ENCODE assay signal across 9 cellular contexts in genomic region chr12:120229583-120230325, GRCh38. TPM values are rescaled to one million over a fixed set of nuclear protein-coding genes. Genes with fewer than 3 reads are reported as not detected.
DNase-seq lines count a peak whose midpoint lies in the region; ATAC-seq, FAIRE-seq and TF ChIP-seq lines count a peak whose summit lies in the region.
"Had no signal": no experiment of that assay in that cellular context is flagged by ENCODE, and none has a peak within 500 bp of the region (broad histone marks: within the 10 kb centered on the region; RNA-seq: fewer than 3 reads in every experiment).

No MANE protein-coding gene starts in this region.

- H3K36me3 ChIP-seq in mucosa of rectum (ENCODE audit: control insufficient read depth in 2 of 2, insufficient read depth in 2 of 2, low read length in 2 of 2), result no peaks in the 10 kb centered on the region

- ATAC-seq in GM19452 (IDR thresholded peaks at IDR 0.05; ENCODE audit: unreplicated experiment) (no peak), HG03139 (IDR thresholded peaks at IDR 0.05; ENCODE audit: unreplicated experiment) (no peak)

- no peak for FAIRE-seq in GM19239 (lab: Jason Lieb, UNC)
- FAIRE-seq: GM18507 had no signal

- peak overlapping the region; percentile 78 to 81 for H3K27ac ChIP-seq in mucosa of rectum (ENCODE audit: low read depth in 2 of 2, low read length in 2 of 2)

- peak overlapping the region; percentile 41 to 47 for H3K9ac ChIP-seq in mucosa of rectum (ENCODE audit: low read depth in 1 of 2, low read length in 2 of 2)

- intact Hi-C loops in lower leg skin (cut with DNase I; ENCODE audit: low total_unique reads), result loop anchor here (2.0 kb wide), 1 partner anchor 35 kb away; the partner anchor contains the start of gene PXN

- no peaks in the 10 kb centered on the region for H3K9me3 ChIP-seq in mucosa of rectum (ENCODE audit: control insufficient read depth in 2 of 2, low read length in 2 of 2)

- H3K4me3 ChIP-seq in choroid plexus epithelial cell (ENCODE audit: low read depth, low read length) (no peak overlapping the region), mucosa of rectum (ENCODE audit: low read length in 2 of 2) (peak overlapping the region; percentile 0 to 31), lower leg skin (ENCODE audit: low read depth, poor library complexity, severe bottlenecking) (no peak overlapping the region)

- 26 to 29% methylated on average over 11 of the region's 11 CpGs for WGBS in lower leg skin, 2 donors

- TF ChIP-seq CTCF in choroid plexus epithelial cell (conservative IDR thresholded peaks at IDR 0.05; ENCODE audit: low read depth, low read length) (no peak), lower leg skin (IDR thresholded peaks at IDR 0.05) (no peak)

- in situ Hi-C loops in ACHN (cut with HindIII; ENCODE audit: low pct_ligation_motif_present, low pct_unique_long_range_greater_than_20kb, low sequenced_read_pairs), result loop anchor here (10.0 kb wide), 1 partner anchor 75 kb away; the partner anchor contains the start of gene SIRT4

- H3K4me1 ChIP-seq in mucosa of rectum (ENCODE audit: control insufficient read depth in 2 of 2, insufficient read depth in 2 of 2, low read length in 2 of 2), result peaks cover 74 to 87% of the 10 kb centered on the region in 2 donors

- H3K27me3 ChIP-seq in mucosa of rectum (ENCODE audit: control insufficient read depth in 2 of 2, insufficient read depth in 2 of 2, low read length in 2 of 2), result no peaks in the 10 kb centered on the region

- no peak for TF ChIP-seq POLR2A in lower leg skin (IDR thresholded peaks at IDR 0.05)

- DNase-seq in ACHN, result peak; percentile 54
- peak; percentile 65 for DNase-seq in LoVo (ENCODE audit: low spot score)
- peak; percentile 59 for DNase-seq in choroid plexus epithelial cell (ENCODE audit: low read depth)
- no peak for DNase-seq in lower leg skin (ENCODE audit: low spot score in 2 of 2)
- no peak for DNase-seq in GM19239 (ENCODE audit: insufficient read length, low spot score)

RNA-seq across cellular contexts. Expression of gene RPLP0, which starts 28.8 kb away (rescaled TPM):
- total RNA-seq in lower leg skin, result 1,000 to 10,000 TPM; 2,664 to 4,654 (median 3,612) TPM

RNA-seq across cellular contexts. Expression of gene GCN1, which starts 35.2 kb away (rescaled TPM):
- 100 to 1,000 TPM in 1 of 4 donors, 10 to 100 TPM in 3; 37.8 to 115 (median 50.8) TPM for total RNA-seq in lower leg skin

RNA-seq across cellular contexts. Expression of gene PXN, which starts 35.8 kb away (rescaled TPM):
- total RNA-seq in lower leg skin, result 10 to 100 TPM; 36.3 to 54.0 (median 49.8) TPM

Comparison
In these comparisons a context has a peak if more than half of its experiments do, and no peak if none do; other contexts are left out.
1. DNase-seq: peak in ACHN (single experiment), LoVo (single experiment) and choroid plexus epithelial cell (single experiment); none in lower leg skin (0 of 2) and GM19239 (single experiment).
2. H3K4me3 ChIP-seq: peak in mucosa of rectum (2 of 2); none in choroid plexus epithelial cell (single experiment) and lower leg skin (single experiment).